ENCODE assay signal across 9 cellular contexts in genomic region chr10:119445311-119445934, GRCh38.
DNase-seq lines count a peak whose midpoint lies in the region; ATAC-seq and TF ChIP-seq lines count a peak whose summit lies in the region.
"Had no signal": no experiment of that assay in that cellular context is flagged by ENCODE, and none has a peak within 500 bp of the region (broad histone marks: within the 10 kb centered on the region; RNA-seq: fewer than 3 reads in every experiment).

No MANE protein-coding gene starts in this region.

- intact Hi-C loops in CD4-positive, alpha-beta T cell (cut with DNase I, micrococcal nuclease): loop anchor here (1.0 to 5.0 kb wide), 7 partner anchors 43 to 303 kb away; partner anchors contain the start of genes RGS10 (in 1 of the 2) and TIAL1 (in 1 of the 2)

- H2AFZ ChIP-seq in hepatocyte: no peak overlapping the region

- H3K4me1 Mint-ChIP-seq in CD4-positive, alpha-beta T cell (ENCODE audit: low read depth): peaks cover 20% of the 10 kb centered on the region
- H3K4me1 Mint-ChIP-seq in T-helper 2 cell treated with Interferon-gamma antibody and Interleukin-4, amounts not matched to agents 5 μg/mL and 100 μg/mL, for 36 hours (ENCODE audit: low read depth): peaks cover 7% of the 10 kb centered on the region

- H3K79me2 ChIP-seq in hepatocyte: no peaks in the 10 kb centered on the region

- CTCF ChIA-PET in CD4-positive, alpha-beta T cell (lab: Charles Lee): interaction anchor here (0.6 to 4.2 kb wide), 34 partner anchors 9 to 366 kb away, joined by 3 to 46 read pairs (median 4); partner anchors contain the start of genes EIF3A, GRK5 and RGS10

- no peak overlapping the region for H3K4me2 ChIP-seq in hepatocyte

- TF ChIP-seq CTCF in CD4-positive, alpha-beta T cell (IDR thresholded peaks at IDR 0.05): peak; percentile 83
- TF ChIP-seq CTCF in astrocyte of the cerebellum (IDR thresholded peaks at IDR 0.05; ENCODE audit: low read depth, low read length, missing control alignments) (peak; percentile 94), hepatocyte (IDR thresholded peaks at IDR 0.05; ENCODE audit: poor library complexity) (peak; percentile 91)

- peak; percentile 75 to 88 (median 81) for DNase-seq in CD4-positive, alpha-beta T cell
- peak; percentile 48 for DNase-seq in MV-4-11 (lab: John Stamatoyannopoulos, UW)
- DNase-seq in T-helper 2 cell treated with Interferon-gamma antibody and Interleukin-4, amounts not matched to agents 5 μg/mL and 100 μg/mL, for 36 hours (ENCODE audit: low spot score): peak; percentile 71
- DNase-seq in astrocyte of the cerebellum (ENCODE audit: low read depth): peak; percentile 49
- DNase-seq in hepatocyte (ENCODE audit: low spot score): peak; percentile 88
- peak; percentile 30 for DNase-seq in skeletal muscle cell (ENCODE audit: low read depth)

- peak; percentile 90 for ATAC-seq in CD4-positive, alpha-beta T cell (ENCODE audit: poor library complexity)
- ATAC-seq in GM19463 (IDR thresholded peaks at IDR 0.05; ENCODE audit: unreplicated experiment) (peak; percentile 56), GM18873 (IDR thresholded peaks at IDR 0.05; ENCODE audit: low FRiP score, unreplicated experiment) (no peak)

- no peaks in the 10 kb centered on the region for H3K9me2 ChIP-seq in hepatocyte (replicated peaks; ENCODE audit: insufficient read depth)

- in situ Hi-C loops in astrocyte of the cerebellum (cut with HindIII; ENCODE audit: low sequenced_read_pairs): no loop called here

- H3K9me3 ChIP-seq in CD4-positive, alpha-beta T cell (ENCODE audit: control insufficient read depth, low read length): no peaks in the 10 kb centered on the region
- H3K9me3 ChIP-seq in hepatocyte (ENCODE audit: low read depth): no peaks in the 10 kb centered on the region

- no peaks in the 10 kb centered on the region for H3K36me3 ChIP-seq in hepatocyte (replicated peaks; ENCODE audit: insufficient read depth, low read depth)

- no peak overlapping the region for H3K27ac ChIP-seq in CD4-positive, alpha-beta T cell (ENCODE audit: low read depth, low read length)
- no peak overlapping the region for H3K27ac ChIP-seq in hepatocyte
- H3K27ac ChIP-seq: SK-N-MC had no signal

- no peaks in the 10 kb centered on the region for H3K4me1 ChIP-seq in hepatocyte (ENCODE audit: insufficient read depth)

- H3K27me3 ChIP-seq in CD4-positive, alpha-beta T cell (ENCODE audit: control insufficient read depth, insufficient read depth, low read length): no peaks in the 10 kb centered on the region
- no peaks in the 10 kb centered on the region for H3K27me3 ChIP-seq in hepatocyte

- no peak overlapping the region for H3K4me3 ChIP-seq in astrocyte of the cerebellum (ENCODE audit: low read depth, low read length)
- H3K4me3 ChIP-seq in hepatocyte: no peak overlapping the region
- H3K4me3 ChIP-seq in skeletal muscle cell (ENCODE audit: low read depth, low read length): no peak overlapping the region
- H3K4me3 ChIP-seq: SK-N-MC had no signal

- H3K36me3 Mint-ChIP-seq in CD4-positive, alpha-beta T cell (ENCODE audit: low read depth): no peaks in the 10 kb centered on the region
- H3K36me3 Mint-ChIP-seq in T-helper 2 cell treated with Interferon-gamma antibody and Interleukin-4, amounts not matched to agents 5 μg/mL and 100 μg/mL, for 36 hours (ENCODE audit: low read depth): peaks cover 26% of the 10 kb centered on the region

- POLR2A ChIA-PET in CD4-positive, alpha-beta T cell (lab: Charles Lee): interaction anchor here (0.8 to 2.4 kb wide), 4 partner anchors 44 to 239 kb away, joined by 3 to 11 read pairs (median 4); partner anchors contain the start of gene GRK5

- no peak overlapping the region for H3K4me3 Mint-ChIP-seq in CD4-positive, alpha-beta T cell
- no peak overlapping the region for H3K4me3 Mint-ChIP-seq in T-helper 2 cell treated with Interferon-gamma antibody and Interleukin-4, amounts not matched to agents 5 μg/mL and 100 μg/mL, for 36 hours

- H4K20me1 ChIP-seq in hepatocyte (ENCODE audit: insufficient read depth, poor library complexity, severe bottlenecking): no peaks in the 10 kb centered on the region

- no peak overlapping the region for H3K27ac Mint-ChIP-seq in CD4-positive, alpha-beta T cell
- H3K27ac Mint-ChIP-seq in T-helper 2 cell treated with Interferon-gamma antibody and Interleukin-4, amounts not matched to agents 5 μg/mL and 100 μg/mL, for 36 hours: no peak overlapping the region

- H3K27me3 Mint-ChIP-seq in CD4-positive, alpha-beta T cell: no peaks in the 10 kb centered on the region
- no peaks in the 10 kb centered on the region for H3K27me3 Mint-ChIP-seq in T-helper 2 cell treated with Interferon-gamma antibody and Interleukin-4, amounts not matched to agents 5 μg/mL and 100 μg/mL, for 36 hours (ENCODE audit: low read depth)

- no peaks in the 10 kb centered on the region for H3K9me3 Mint-ChIP-seq in CD4-positive, alpha-beta T cell
- H3K9me3 Mint-ChIP-seq in T-helper 2 cell treated with Interferon-gamma antibody and Interleukin-4, amounts not matched to agents 5 μg/mL and 100 μg/mL, for 36 hours: no peaks in the 10 kb centered on the region

- 31% methylated on average over 10 of the region's 10 CpGs for WGBS in hepatocyte (ENCODE audit: low lambda C conversion rate, missing lambda C conversion rate)

Comparison
In these comparisons a context has a peak if more than half of its experiments do, and no peak if none do; other contexts are left out.
1. DNase-seq: peak in every context shown above with its lines; median percentile 88 in hepatocyte; 81 in CD4-positive, alpha-beta T cell; 71 in T-helper 2 cell treated with Interferon-gamma antibody and Interleukin-4, amounts not matched to agents 5 μg/mL and 100 μg/mL, for 36 hours; 49 in astrocyte of the cerebellum; 48 in MV-4-11; 30 in skeletal muscle cell.